ENCODE assay signal across 15 cellular contexts in genomic region chr7:7565018-7565680, GRCh38. TPM values are rescaled to one million over a fixed set of nuclear protein-coding genes. Genes with fewer than 3 reads are reported as not detected.
DNase-seq lines count a peak whose midpoint lies in the region; ATAC-seq and TF ChIP-seq lines count a peak whose summit lies in the region.
"Had no signal": no experiment of that assay in that cellular context is flagged by ENCODE, and none has a peak within 500 bp of the region (broad histone marks: within the 10 kb centered on the region; RNA-seq: fewer than 3 reads in every experiment).

No MANE protein-coding gene starts in this region.

- WGBS in esophagus, 2 donors, result 79 to 94% methylated on average over 4 of the region's 4 CpGs
- 91 to 99% (median 95%) methylated on average over 4 of the region's 4 CpGs for WGBS in stomach, 5 donors

- TF ChIP-seq POLR2A in NB4 (IDR thresholded peaks at IDR 0.05; ENCODE audit: extremely low read depth, insufficient read length) (no peak), stomach (IDR thresholded peaks at IDR 0.05) (no peak)

- H3K36me3 ChIP-seq in esophagus (ENCODE audit: control insufficient read depth in 2 of 2, insufficient read depth in 2 of 2, low read length in 1 of 2) (no peaks in the 10 kb centered on the region), stomach (no peaks in the 10 kb centered on the region)
- H3K36me3 ChIP-seq: left ventricle myocardium inferior had no signal

- H3K4me3 ChIP-seq in NB4 (ENCODE audit: low read depth, low read length), result no peak overlapping the region
- no peak overlapping the region for H3K4me3 ChIP-seq in esophagus (ENCODE audit: low read depth in 1 of 2, low read length in 2 of 2)
- H3K4me3 ChIP-seq in stomach, result peak overlapping the region; percentile 76 to 93 (median 83)
- H3K4me3 ChIP-seq: left ventricle myocardium inferior had no signal

- H3K9me3 ChIP-seq in esophagus (ENCODE audit: control insufficient read depth in 2 of 2, insufficient read depth in 1 of 2, low read depth in 1 of 2, low read length in 1 of 2), result no peaks in the 10 kb centered on the region
- peaks cover 0 to 3% (median 0%) of the 10 kb centered on the region in 4 donors for H3K9me3 ChIP-seq in stomach

- TF ChIP-seq CTCF in NB4 (IDR thresholded peaks at IDR 0.05; ENCODE audit: low read depth, low read length) (no peak), stomach (IDR thresholded peaks at IDR 0.05) (no peak)

- no peak for TF ChIP-seq EP300 in stomach (IDR thresholded peaks at IDR 0.05)

- H3K27ac ChIP-seq in esophagus (ENCODE audit: low read depth in 2 of 2, low read length in 1 of 2) (peak overlapping the region; percentile 36 to 66), stomach (peak overlapping the region; percentile 95 to 99 (median 97))

- peak; percentile 36 for DNase-seq in stimulated activated CD4-positive, alpha-beta T cell treated with anti-CD3 and anti-CD28 coated beads, Interleukin-15, amount 100 ng/mL, for 24 hours
- DNase-seq in stimulated activated CD4-positive, alpha-beta T cell treated with anti-CD3 and anti-CD28 coated beads, Interleukin-12 subunit alpha, Interleukin-12 subunit beta, amount 100 ng/mL, for 4 hours, result no peak
- peak; percentile 31 for DNase-seq in NB4 (ENCODE audit: low read depth)
- DNase-seq in stomach, result no peak
- no peak for DNase-seq in DMS153 (lab: John Stamatoyannopoulos, UW)
- no peak for DNase-seq in NCI-H1436 treated with DMSO at 0.1 percent for 48 hours (lab: John Stamatoyannopoulos, UW)
- DNase-seq: DMS79; effector CD4-positive, alpha-beta T cell; Kasumi-1; left ventricle myocardium inferior; NCI-H2081 had no signal

- no peak for ATAC-seq in GM21367 (IDR thresholded peaks at IDR 0.05; ENCODE audit: unreplicated experiment)
- ATAC-seq: naive thymus-derived CD4-positive, alpha-beta T cell had no signal

- intact Hi-C loops in stomach (cut with DNase I; ENCODE audit: low total_unique reads), result no loop called here

- H3K27me3 ChIP-seq in esophagus (ENCODE audit: control insufficient read depth in 1 of 2, insufficient read depth in 2 of 2, low read length in 2 of 2), result no peaks in the 10 kb centered on the region
- H3K27me3 ChIP-seq in stomach, result no peaks in the 10 kb centered on the region

- peaks cover 0 to 11% of the 10 kb centered on the region in 2 donors for H3K4me1 ChIP-seq in esophagus (ENCODE audit: control insufficient read depth in 2 of 2, insufficient read depth in 2 of 2, low read length in 1 of 2)
- peaks cover 16 to 66% (median 46%) of the 10 kb centered on the region in 4 donors for H3K4me1 ChIP-seq in stomach

RNA-seq across cellular contexts. Expression of gene MIOS, which starts 1.5 kb away (rescaled TPM):
- 10 to 100 TPM; 17.6 to 22.1 TPM for polyA plus RNA-seq in esophagus
- total RNA-seq in stomach, result 10 to 100 TPM; 10.7 to 82.9 (median 62.4) TPM
- 10 to 100 TPM; 16.3 to 21.8 (median 17.0) TPM for polyA plus RNA-seq in stomach

RNA-seq across cellular contexts. Expression of gene COL28A1, which starts 29.5 kb away (rescaled TPM):
- polyA plus RNA-seq in esophagus, result 1 to 10 TPM in 1 of 2 donors, under 1 TPM in 1; 0.60 to 1.1 TPM
- 10 to 100 TPM in 2 of 5 donors, 1 to 10 TPM in 2, under 1 TPM in 1; 0.58 to 39.7 (median 5.7) TPM for total RNA-seq in stomach
- polyA plus RNA-seq in stomach, result 1 to 10 TPM; 1.7 to 4.0 (median 2.5) TPM
- total RNA-seq: bronchial epithelial cell had no signal

Comparison
In these comparisons a context has a peak if more than half of its experiments do, and no peak if none do; other contexts are left out.
1. DNase-seq: peak in stimulated activated CD4-positive, alpha-beta T cell treated with anti-CD3 and anti-CD28 coated beads, Interleukin-15, amount 100 ng/mL, for 24 hours (single experiment) and NB4 (single experiment); none in stimulated activated CD4-positive, alpha-beta T cell treated with anti-CD3 and anti-CD28 coated beads, Interleukin-12 subunit alpha, Interleukin-12 subunit beta, amount 100 ng/mL, for 4 hours (single experiment), stomach (single experiment), DMS153 (single experiment) and NCI-H1436 treated with DMSO at 0.1 percent for 48 hours (single experiment).
2. H3K4me3 ChIP-seq: peak in stomach (4 of 4); none in NB4 (single experiment) and esophagus (0 of 2).